22 cellular contexts compared by ENCODE assay signal in the genomic region with DNA sequence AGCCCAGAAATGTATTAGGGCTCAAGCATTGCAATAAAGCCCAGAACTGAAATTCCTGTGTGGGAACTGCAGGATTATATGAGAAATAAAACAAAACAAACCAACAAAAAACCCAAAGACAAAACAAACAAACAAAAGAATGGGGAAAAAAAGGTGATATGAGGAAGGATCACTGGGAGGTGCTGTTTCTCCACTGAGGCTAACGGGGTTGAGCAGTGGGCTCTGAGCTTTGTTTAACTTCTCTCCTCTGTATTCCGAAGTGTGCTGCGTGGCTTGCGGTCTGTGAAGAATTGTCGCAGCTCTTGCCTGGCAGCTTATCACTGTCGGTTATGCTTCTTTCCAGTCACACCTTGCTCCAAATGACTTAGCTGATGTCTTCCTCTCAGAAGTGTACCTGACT.
A peak's percentile ranks its signal among the peaks of the same experiment; 100 is the strongest.
DNase-seq lines count a peak whose midpoint lies in the region; ATAC-seq and TF ChIP-seq lines count a peak whose summit lies in the region.
"Had no signal": no experiment of that assay in that cellular context is flagged by ENCODE, and none has a peak within 500 bp of the region (broad histone marks: within the 10 kb centered on the region; RNA-seq: fewer than 3 reads in every experiment).

No MANE protein-coding gene starts in this region.

- H3K27me3 Mint-ChIP-seq in WTC11 (ENCODE audit: low read depth) (no peaks in the 10 kb centered on the region; the same call in 1 of the 2 replicates), nephron (ENCODE audit: low read depth) (peaks cover 45% of the 10 kb centered on the region)

- CTCF ChIA-PET in WTC11 (lab: Charles Lee) = interaction anchor here (0.6 to 3.4 kb wide), 36 partner anchors 9 to 1049 kb away, joined by 3 to 44 read pairs (median 5); a partner anchor contains a TSS

- H3K36me3 Mint-ChIP-seq in WTC11 (no peaks in the 10 kb centered on the region), nephron (ENCODE audit: low read depth) (peaks cover 5% of the 10 kb centered on the region)

- H3K4me3 ChIP-seq in LNCaP clone FGC (ENCODE audit: low read depth, low read length) = no peak overlapping the region
- H3K4me3 ChIP-seq: coronary artery, mucosa of descending colon, SJCRH30, vagina had no signal

- peak; percentile 24; the same call in 1 of the 2 replicates for TF ChIP-seq CTCF in LNCaP clone FGC (IDR thresholded peaks at IDR 0.05; ENCODE audit: control insufficient read depth, extremely low read depth, insufficient read depth)
- TF ChIP-seq CTCF in WTC11 (IDR thresholded peaks at IDR 0.05) = no peak
- peak in 2 of 3 experiments; percentile 18 to 54 for TF ChIP-seq CTCF in nephron (IDR thresholded peaks at IDR 0.05; ENCODE audit: unreplicated experiment in 3 of 3)

- no peak overlapping the region for H3K4me3 Mint-ChIP-seq in WTC11
- no peak overlapping the region for H3K4me3 Mint-ChIP-seq in nephron
- H3K4me3 Mint-ChIP-seq: activated T-cell treated with anti-CD3 and anti-CD28 coated beads, Interleukin-2, amount 50 U/mL, for 72 hours; B cell had no signal

- no peak overlapping the region for H3K27ac Mint-ChIP-seq in WTC11
- no peak overlapping the region for H3K27ac Mint-ChIP-seq in nephron
- H3K27ac Mint-ChIP-seq: activated naive CD4-positive, alpha-beta T cell treated with anti-CD3 and anti-CD28 coated beads, Interleukin-2, amount 50 U/mL, for 72 hours; activated T-cell treated with anti-CD3 and anti-CD28 coated beads, Interleukin-2, amount 50 U/mL, for 72 hours; B cell had no signal

- ATAC-seq in WTC11 = peak; percentile 66
- ATAC-seq: activated naive CD4-positive, alpha-beta T cell treated with anti-CD3 and anti-CD28 coated beads, Interleukin-2, amount 50 U/mL, for 72 hours; activated T-cell treated with anti-CD3 and anti-CD28 coated beads, Interleukin-2, amount 50 U/mL, for 72 hours; left colon; mucosa of descending colon had no signal

- H3K9me3 Mint-ChIP-seq in WTC11 (no peaks in the 10 kb centered on the region), nephron (peaks cover 13% of the 10 kb centered on the region)

- peaks cover 21% of the 10 kb centered on the region for H3K4me1 Mint-ChIP-seq in WTC11
- H3K4me1 Mint-ChIP-seq in nephron = no peaks in the 10 kb centered on the region
- H3K4me1 Mint-ChIP-seq: B cell had no signal

- DNase-seq in ELF-1 (ENCODE audit: low read depth, low spot score) = peak; percentile 9
- DNase-seq in LNCaP clone FGC (ENCODE audit: low read depth) = no peak
- DNase-seq in WTC11 (ENCODE audit: low spot score) = peak; percentile 23
- no peak for DNase-seq in superior temporal gyrus (ENCODE audit: extremely low spot score)
- no peak for DNase-seq in medulla oblongata (ENCODE audit: extremely low spot score)
- no peak for DNase-seq in AG08396 (ENCODE audit: low spot score)
- DNase-seq: activated CD4-positive, CD25-positive, alpha-beta regulatory T cell; activated CD8-positive, alpha-beta memory T cell treated with anti-CD3 and anti-CD28 coated beads for 24 hours; activated T-cell treated with anti-CD3 and anti-CD28 coated beads, Interleukin-2, amount 50 U/mL, for 72 hours; Caco-2; Kasumi-1; left colon; mucosa of descending colon; NCI-H1436; SJCRH30; stimulated activated CD4-positive, alpha-beta T cell treated with anti-CD3 and anti-CD28 coated beads, Interleukin-4, amount 100 ng/mL, for 1 hour; T-helper 2 cell had no signal

- POLR2A ChIA-PET in WTC11 (lab: Charles Lee) = interaction anchor here (1.1 kb wide), 1 partner anchor 328 kb away, joined by 3 read pairs; no protein-coding TSS in a partner anchor

TF ChIP-seq in WTC11, 78 proteins besides CTCF, POLR2A, EP300 and RAD21:
- TF ChIP-seq ZNF232 (CRISPR knock-in tag; IDR thresholded peaks at IDR 0.05) (no peak), GABPB1 (CRISPR knock-in tag; IDR thresholded peaks at IDR 0.05) (no peak), PRRX2 (CRISPR knock-in tag; IDR thresholded peaks at IDR 0.05) (no peak), HMGA2 (CRISPR knock-in tag; IDR thresholded peaks at IDR 0.05) (no peak), ZNF138 (CRISPR knock-in tag; conservative IDR thresholded peaks at IDR 0.05) (no peak), ZNF671 (CRISPR knock-in tag; IDR thresholded peaks at IDR 0.05) (no peak), RELA (CRISPR knock-in tag; IDR thresholded peaks at IDR 0.05; ENCODE audit: borderline replicate concordance) (no peak)
- TF ChIP-seq, protein P1, sequence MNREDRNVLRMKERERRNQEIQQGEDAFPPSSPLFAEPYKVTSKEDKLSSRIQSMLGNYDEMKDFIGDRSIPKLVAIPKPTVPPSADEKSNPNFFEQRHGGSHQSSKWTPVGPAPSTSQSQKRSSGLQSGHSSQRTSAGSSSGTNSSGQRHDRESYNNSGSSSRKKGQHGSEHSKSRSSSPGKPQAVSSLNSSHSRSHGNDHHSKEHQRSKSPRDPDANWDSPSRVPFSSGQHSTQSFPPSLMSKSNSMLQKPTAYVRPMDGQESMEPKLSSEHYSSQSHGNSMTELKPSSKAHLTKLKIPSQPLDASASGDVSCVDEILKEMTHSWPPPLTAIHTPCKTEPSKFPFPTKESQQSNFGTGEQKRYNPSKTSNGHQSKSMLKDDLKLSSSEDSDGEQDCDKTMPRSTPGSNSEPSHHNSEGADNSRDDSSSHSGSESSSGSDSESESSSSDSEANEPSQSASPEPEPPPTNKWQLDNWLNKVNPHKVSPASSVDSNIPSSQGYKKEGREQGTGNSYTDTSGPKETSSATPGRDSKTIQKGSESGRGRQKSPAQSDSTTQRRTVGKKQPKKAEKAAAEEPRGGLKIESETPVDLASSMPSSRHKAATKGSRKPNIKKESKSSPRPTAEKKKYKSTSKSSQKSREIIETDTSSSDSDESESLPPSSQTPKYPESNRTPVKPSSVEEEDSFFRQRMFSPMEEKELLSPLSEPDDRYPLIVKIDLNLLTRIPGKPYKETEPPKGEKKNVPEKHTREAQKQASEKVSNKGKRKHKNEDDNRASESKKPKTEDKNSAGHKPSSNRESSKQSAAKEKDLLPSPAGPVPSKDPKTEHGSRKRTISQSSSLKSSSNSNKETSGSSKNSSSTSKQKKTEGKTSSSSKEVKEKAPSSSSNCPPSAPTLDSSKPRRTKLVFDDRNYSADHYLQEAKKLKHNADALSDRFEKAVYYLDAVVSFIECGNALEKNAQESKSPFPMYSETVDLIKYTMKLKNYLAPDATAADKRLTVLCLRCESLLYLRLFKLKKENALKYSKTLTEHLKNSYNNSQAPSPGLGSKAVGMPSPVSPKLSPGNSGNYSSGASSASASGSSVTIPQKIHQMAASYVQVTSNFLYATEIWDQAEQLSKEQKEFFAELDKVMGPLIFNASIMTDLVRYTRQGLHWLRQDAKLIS (CRISPR knock-in tag; IDR thresholded peaks at IDR 0.05; ENCODE audit: borderline replicate concordance) = no peak
- TF ChIP-seq, protein P2, sequence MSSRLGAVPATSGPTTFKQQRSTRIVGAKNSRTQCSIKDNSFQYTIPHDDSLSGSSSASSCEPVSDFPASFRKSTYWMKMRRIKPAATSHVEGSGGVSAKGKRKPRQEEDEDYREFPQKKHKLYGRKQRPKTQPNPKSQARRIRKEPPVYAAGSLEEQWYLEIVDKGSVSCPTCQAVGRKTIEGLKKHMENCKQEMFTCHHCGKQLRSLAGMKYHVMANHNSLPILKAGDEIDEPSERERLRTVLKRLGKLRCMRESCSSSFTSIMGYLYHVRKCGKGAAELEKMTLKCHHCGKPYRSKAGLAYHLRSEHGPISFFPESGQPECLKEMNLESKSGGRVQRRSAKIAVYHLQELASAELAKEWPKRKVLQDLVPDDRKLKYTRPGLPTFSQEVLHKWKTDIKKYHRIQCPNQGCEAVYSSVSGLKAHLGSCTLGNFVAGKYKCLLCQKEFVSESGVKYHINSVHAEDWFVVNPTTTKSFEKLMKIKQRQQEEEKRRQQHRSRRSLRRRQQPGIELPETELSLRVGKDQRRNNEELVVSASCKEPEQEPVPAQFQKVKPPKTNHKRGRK (CRISPR knock-in tag; IDR thresholded peaks at IDR 0.05; ENCODE audit: borderline replicate concordance) = no peak

Comparison
In these comparisons a context has a peak if more than half of its experiments do, and no peak if none do; other contexts are left out.
1. DNase-seq: peak in ELF-1 (single experiment) and WTC11 (single experiment); none in LNCaP clone FGC (single experiment), superior temporal gyrus (single experiment), medulla oblongata (single experiment) and AG08396 (single experiment).